In the genomic region with DNA sequence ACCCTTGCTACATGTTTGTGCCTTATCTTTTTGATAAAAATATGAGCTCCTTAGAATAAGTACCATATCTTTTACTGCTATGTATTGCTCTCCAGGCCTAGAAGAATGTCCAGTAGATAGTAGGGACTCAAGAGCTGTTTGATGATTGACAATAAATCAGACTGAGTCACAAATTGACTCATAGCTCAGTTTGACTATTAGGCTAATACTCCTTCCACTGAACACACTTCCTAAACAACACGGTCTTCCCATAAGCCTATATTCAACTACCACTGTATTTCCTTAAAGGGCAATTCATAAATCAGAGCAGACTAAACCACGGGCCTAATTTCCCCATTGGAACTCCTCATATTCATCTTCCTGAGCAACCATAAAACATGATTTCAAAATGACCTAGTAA, we compare ENCODE assay signal across 29 cellular contexts.
A peak's percentile ranks its signal among the peaks of the same experiment; 100 is the strongest.
DNase-seq lines count a peak whose midpoint lies in the region; ATAC-seq and TF ChIP-seq lines count a peak whose summit lies in the region.
"Had no signal": no experiment of that assay in that cellular context is flagged by ENCODE, and none has a peak within 500 bp of the region (broad histone marks: within the 10 kb centered on the region; RNA-seq: fewer than 3 reads in every experiment).

No MANE protein-coding gene starts in this region.

- no peaks in the 10 kb centered on the region for H3K79me2 ChIP-seq in GM23248 (ENCODE audit: insufficient read depth)

- H3K27me3 ChIP-seq in GM23248 (replicated peaks; ENCODE audit: insufficient read depth) = no peaks in the 10 kb centered on the region; the same call in 1 of the 2 replicates
- no peaks in the 10 kb centered on the region for H3K27me3 ChIP-seq in RWPE2 (ENCODE audit: insufficient read depth, poor library complexity, severe bottlenecking)
- H3K27me3 ChIP-seq: Peyer's patch, tibial nerve had no signal

- H3K9me2 ChIP-seq in GM23248 (ENCODE audit: insufficient read depth) = no peaks in the 10 kb centered on the region

- H3K9me3 Mint-ChIP-seq in activated CD4-positive, alpha-beta T cell treated with anti-CD3 and anti-CD28 coated beads, Interleukin-2, amount 10 ng/mL, durations not matched to agents 7 days and 5 days = no peaks in the 10 kb centered on the region
- H3K9me3 Mint-ChIP-seq: activated naive CD4-positive, alpha-beta T cell treated with anti-CD3 and anti-CD28 coated beads, Interleukin-2, amount 10 ng/mL, durations not matched to agents 7 days and 5 days; activated T-helper 17 cell treated with anti-CD3 and anti-CD28 coated beads, Interleukin-2, amount 50 U/mL, for 72 hours; H9 had no signal

- H3K27ac Mint-ChIP-seq in activated CD4-positive, alpha-beta T cell treated with anti-CD3 and anti-CD28 coated beads, Interleukin-2, amount 10 ng/mL, durations not matched to agents 7 days and 5 days = no peak overlapping the region
- H3K27ac Mint-ChIP-seq: activated CD4-positive, alpha-beta T cell treated with anti-CD3 and anti-CD28 coated beads for 36 hours; activated CD8-positive, alpha-beta T cell treated with anti-CD3 and anti-CD28 coated beads, Interleukin-2, amount 10 ng/mL, durations not matched to agents 7 days and 5 days; activated naive CD4-positive, alpha-beta T cell treated with anti-CD3 and anti-CD28 coated beads, Interleukin-2, amount 10 ng/mL, durations not matched to agents 7 days and 5 days; activated T-helper 17 cell treated with anti-CD3 and anti-CD28 coated beads, Interleukin-2, amount 50 U/mL, for 72 hours; CD4-positive, CD25-positive, alpha-beta regulatory T cell; H9 had no signal

- no peak overlapping the region for H3K9ac ChIP-seq in GM23248

- peaks cover 4% of the 10 kb centered on the region for H3K27me3 Mint-ChIP-seq in activated CD4-positive, alpha-beta T cell treated with anti-CD3 and anti-CD28 coated beads, Interleukin-2, amount 10 ng/mL, durations not matched to agents 7 days and 5 days

- CTCF ChIA-PET in activated CD4-positive, alpha-beta T cell treated with anti-CD3 and anti-CD28 coated beads, Interleukin-2, amount 10 ng/mL, durations not matched to agents 7 days and 5 days (lab: Charles Lee) = no interaction called here

- H3K27ac ChIP-seq in GM23248 (peak overlapping the region; percentile 8), RWPE2 (ENCODE audit: poor library complexity, severe bottlenecking) (peak overlapping the region; percentile 91)
- H3K27ac ChIP-seq: Peyer's patch, tibial nerve, VCaP had no signal

- peak; percentile 68 for ATAC-seq in RWPE2 (ENCODE audit: low read depth)
- ATAC-seq in HG03039 (IDR thresholded peaks at IDR 0.05; ENCODE audit: unreplicated experiment) = no peak
- ATAC-seq: activated CD4-positive, alpha-beta T cell treated with anti-CD3 and anti-CD28 coated beads for 36 hours; activated CD8-positive, alpha-beta T cell treated with anti-CD3 and anti-CD28 coated beads, Interleukin-2, amount 10 ng/mL, durations not matched to agents 7 days and 5 days; activated T-helper 17 cell treated with anti-CD3 and anti-CD28 coated beads, Interleukin-2, amount 50 U/mL, for 72 hours; HepG2; right cardiac atrium had no signal

- H3F3A ChIP-seq in GM23248 (ENCODE audit: insufficient read depth) = peaks cover 16% of the 10 kb centered on the region

- no peaks in the 10 kb centered on the region for H3K4me1 Mint-ChIP-seq in activated CD4-positive, alpha-beta T cell treated with anti-CD3 and anti-CD28 coated beads, Interleukin-2, amount 10 ng/mL, durations not matched to agents 7 days and 5 days
- H3K4me1 Mint-ChIP-seq: activated CD4-positive, alpha-beta T cell treated with anti-CD3 and anti-CD28 coated beads for 36 hours; activated naive CD4-positive, alpha-beta T cell treated with anti-CD3 and anti-CD28 coated beads, Interleukin-2, amount 10 ng/mL, durations not matched to agents 7 days and 5 days; activated T-helper 17 cell treated with anti-CD3 and anti-CD28 coated beads, Interleukin-2, amount 50 U/mL, for 72 hours; CD4-positive, CD25-positive, alpha-beta regulatory T cell; H9 had no signal

- H3K9me3 ChIP-seq in GM23248 (ENCODE audit: low read depth) (no peaks in the 10 kb centered on the region), RWPE2 (ENCODE audit: severe bottlenecking) (no peaks in the 10 kb centered on the region)
- H3K9me3 ChIP-seq: Peyer's patch, tibial nerve had no signal

- H3K36me3 Mint-ChIP-seq in activated CD4-positive, alpha-beta T cell treated with anti-CD3 and anti-CD28 coated beads, Interleukin-2, amount 10 ng/mL, durations not matched to agents 7 days and 5 days (ENCODE audit: low read depth) = no peaks in the 10 kb centered on the region
- H3K36me3 Mint-ChIP-seq: activated naive CD4-positive, alpha-beta T cell treated with anti-CD3 and anti-CD28 coated beads, Interleukin-2, amount 10 ng/mL, durations not matched to agents 7 days and 5 days; CD4-positive, CD25-positive, alpha-beta regulatory T cell had no signal

- in situ Hi-C loops in GM23248 (cut with MboI) = no loop called here

- H3K36me3 ChIP-seq in GM23248 (ENCODE audit: low read depth) = no peaks in the 10 kb centered on the region
- H3K36me3 ChIP-seq in RWPE2 (ENCODE audit: low read depth) = no peaks in the 10 kb centered on the region
- H3K36me3 ChIP-seq: Peyer's patch, tibial nerve had no signal

- no peak for TF ChIP-seq CTCF in RWPE2 (IDR thresholded peaks at IDR 0.05; ENCODE audit: poor library complexity, severe bottlenecking)
- TF ChIP-seq CTCF in fibroblast of pulmonary artery (IDR thresholded peaks at IDR 0.05; ENCODE audit: low read length, missing control alignments) = no peak

- POLR2A ChIA-PET in activated CD4-positive, alpha-beta T cell treated with anti-CD3 and anti-CD28 coated beads, Interleukin-2, amount 10 ng/mL, durations not matched to agents 7 days and 5 days (lab: Charles Lee) = no interaction called here

- H4K20me1 ChIP-seq in GM23248 (ENCODE audit: insufficient read depth) = no peaks in the 10 kb centered on the region

- no peak overlapping the region for H3K4me2 ChIP-seq in GM23248 (ENCODE audit: unreplicated experiment)

- no peak overlapping the region for H2AFZ ChIP-seq in GM23248

- 20 to 23% methylated on average over 2 of the region's 2 CpGs for WGBS in GM23248 (ENCODE audit: low coverage in 1 of 2, low lambda C conversion rate in 2 of 2, missing lambda C conversion rate in 2 of 2), 2 experiments

- H3K4me3 ChIP-seq in GM23248 = no peak overlapping the region
- no peak overlapping the region for H3K4me3 ChIP-seq in RWPE2 (ENCODE audit: severe bottlenecking)
- H3K4me3 ChIP-seq in fibroblast of pulmonary artery (replicated peaks; ENCODE audit: low read depth, low read length) = no peak overlapping the region
- H3K4me3 ChIP-seq: Peyer's patch, tibial nerve had no signal

- no peak overlapping the region for H3K4me3 Mint-ChIP-seq in activated CD4-positive, alpha-beta T cell treated with anti-CD3 and anti-CD28 coated beads, Interleukin-2, amount 10 ng/mL, durations not matched to agents 7 days and 5 days
- H3K4me3 Mint-ChIP-seq: activated CD4-positive, alpha-beta T cell treated with anti-CD3 and anti-CD28 coated beads for 36 hours; activated CD8-positive, alpha-beta T cell treated with anti-CD3 and anti-CD28 coated beads, Interleukin-2, amount 10 ng/mL, durations not matched to agents 7 days and 5 days; activated naive CD4-positive, alpha-beta T cell treated with anti-CD3 and anti-CD28 coated beads, Interleukin-2, amount 10 ng/mL, durations not matched to agents 7 days and 5 days; activated T-helper 17 cell treated with anti-CD3 and anti-CD28 coated beads, Interleukin-2, amount 50 U/mL, for 72 hours; CD4-positive, CD25-positive, alpha-beta regulatory T cell; H9 had no signal

- H3K4me1 ChIP-seq in GM23248 (ENCODE audit: insufficient read depth) (peaks cover 10% of the 10 kb centered on the region), RWPE2 (ENCODE audit: insufficient read depth, poor library complexity, severe bottlenecking) (peaks cover 17% of the 10 kb centered on the region)
- H3K4me1 ChIP-seq: Peyer's patch had no signal

- DNase-seq in GM23248 (peak; percentile 18), RWPE2 (ENCODE audit: low spot score) (no peak), fibroblast of pulmonary artery (ENCODE audit: low read depth) (peak; percentile 2), stromal cell of bone marrow (ENCODE audit: low read depth) (peak; percentile 25), GM19238 (ENCODE audit: insufficient read length, low spot score) (no peak)
- no peak for DNase-seq in activated CD4-positive, alpha-beta T cell treated with anti-CD3 and anti-CD28 coated beads, Interleukin-2, amount 10 ng/mL, durations not matched to agents 7 days and 5 days
- DNase-seq: activated CD4-positive, alpha-beta T cell treated with anti-CD3 and anti-CD28 coated beads for 36 hours; activated CD8-positive, alpha-beta T cell treated with anti-CD3 and anti-CD28 coated beads, Interleukin-2, amount 10 ng/mL, durations not matched to agents 7 days and 5 days; activated naive CD4-positive, alpha-beta T cell treated with anti-CD3 and anti-CD28 coated beads, Interleukin-2, amount 10 ng/mL, durations not matched to agents 7 days and 5 days; amniotic stem cell; CD4-positive, CD25-positive, alpha-beta regulatory T cell; H9; head of caudate nucleus; Karpas-422; kidney; NCI-H1436; NCI-H2081; NCI-H345; Peyer's patch; posterior cingulate gyrus; right cardiac atrium; SIG-M5; stimulated activated CD4-positive, alpha-beta T cell treated with anti-CD3 and anti-CD28 coated beads, Interleukin-4, amount 100 ng/mL, for 1 hour; SW 1271 had no signal

Comparison
In these comparisons a context has a peak if more than half of its experiments do, and no peak if none do; other contexts are left out.
1. DNase-seq: peak in GM23248 (single experiment), fibroblast of pulmonary artery (single experiment) and stromal cell of bone marrow (single experiment); none in RWPE2 (single experiment), activated CD4-positive, alpha-beta T cell treated with anti-CD3 and anti-CD28 coated beads, Interleukin-2, amount 10 ng/mL, durations not matched to agents 7 days and 5 days (single experiment) and GM19238 (single experiment).